ENCODE assay signal across 21 cellular contexts in the genomic region with DNA sequence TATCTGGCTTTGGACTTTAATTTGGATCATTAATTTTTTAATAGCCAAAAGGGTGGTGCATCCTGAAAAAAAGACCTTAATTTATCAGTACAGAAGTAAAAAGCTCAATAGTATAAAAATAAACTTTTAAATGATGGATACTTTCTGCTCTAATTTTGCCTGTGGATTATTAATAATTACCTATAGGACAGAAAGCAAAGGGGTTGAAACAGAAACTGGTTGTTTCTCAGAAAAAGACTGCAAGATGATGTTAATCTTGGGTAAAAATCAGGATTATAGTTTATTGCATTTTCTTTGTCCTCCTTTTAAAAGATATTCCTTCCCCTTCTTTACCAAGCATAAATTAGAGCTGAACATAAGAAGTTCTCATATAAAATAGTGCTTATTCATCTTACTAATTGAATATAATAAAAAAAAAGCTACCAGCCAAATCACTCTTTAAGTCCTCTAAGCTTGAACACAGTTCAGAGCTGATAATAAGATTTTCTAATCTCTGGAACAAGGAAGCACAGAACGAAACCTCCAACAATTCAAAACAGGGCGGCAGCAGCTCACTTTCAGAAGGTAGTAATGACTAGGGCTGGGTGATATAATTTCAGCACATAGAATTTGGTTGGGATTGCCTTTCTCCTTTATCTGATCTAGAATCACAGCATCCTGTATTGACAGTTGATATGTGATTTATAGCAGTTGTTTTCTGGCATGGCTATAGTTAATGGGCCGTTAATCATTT. TPM values are rescaled to one million over a fixed set of nuclear protein-coding genes. Genes with fewer than 3 reads are reported as not detected.
"Had no signal": no experiment of that assay in that cellular context is flagged by ENCODE, and none has a peak within 500 bp of the region (broad histone marks: within the 10 kb centered on the region; RNA-seq: fewer than 3 reads in every experiment).

No MANE protein-coding gene starts in this region.

- H3K4me1 ChIP-seq: neural progenitor cell, psoas muscle had no signal

- H3K27ac ChIP-seq: brain microvascular endothelial cell, dorsolateral prefrontal cortex, hepatocyte, neural progenitor cell, psoas muscle, skin epidermis had no signal

- H3K4me3 ChIP-seq: dorsolateral prefrontal cortex, hepatocyte, neural progenitor cell, psoas muscle, skin epidermis had no signal

- ATAC-seq: activated T-cell treated with anti-CD3 and anti-CD28 coated beads, Interleukin-2, amount 50 U/mL, for 4 hours; left cardiac atrium; naive thymus-derived CD4-positive, alpha-beta T cell; right cardiac atrium; stimulated activated naive CD8-positive, alpha-beta T cell treated with anti-CD3 and anti-CD28 coated beads, Interleukin-15, amount 100 ng/mL, for 72 hours had no signal

- H3K27me3 ChIP-seq: brain microvascular endothelial cell, hepatocyte had no signal

- H3K9me3 ChIP-seq: psoas muscle had no signal

- DNase-seq: activated CD4-positive, alpha-beta T cell treated with anti-CD3 and anti-CD28 coated beads, Interleukin-2, amount 10 ng/mL, durations not matched to agents 7 days and 5 days; activated CD8-positive, alpha-beta memory T cell treated with anti-CD3 and anti-CD28 coated beads, Interleukin-2, amount 50 U/mL, for 4 hours; activated effector memory CD4-positive, alpha-beta T cell treated with Interleukin-2 at 50 U/mL for 16 hours; activated naive CD4-positive, alpha-beta T cell treated with anti-CD3 and anti-CD28 coated beads, Interleukin-2, amount 10 ng/mL, durations not matched to agents 7 days and 5 days; activated T-cell treated with anti-CD3 and anti-CD28 coated beads, Interleukin-2, amount 50 U/mL, for 4 hours; aorta; brain microvascular endothelial cell; central memory CD4-positive, alpha-beta T cell; dorsolateral prefrontal cortex; left cardiac atrium; mesenchymal stem cell; naive thymus-derived CD4-positive, alpha-beta T cell; psoas muscle; right cardiac atrium; stimulated activated CD4-positive, alpha-beta T cell treated with anti-CD3 and anti-CD28 coated beads, Interleukin-15, amount 100 ng/mL, for 24 hours; stimulated activated CD4-positive, alpha-beta T cell treated with anti-CD3 and anti-CD28 coated beads, Interleukin-2, amount 100 ng/mL, for 48 hours; stimulated activated naive CD8-positive, alpha-beta T cell treated with anti-CD3 and anti-CD28 coated beads, Interleukin-15, amount 100 ng/mL, for 72 hours; trophoblast cell had no signal

- H3K36me3 ChIP-seq: brain microvascular endothelial cell, neural progenitor cell had no signal

RNA-seq across cellular contexts. Expression of gene GPR85, which starts 8.1 kb away (rescaled TPM):
- total RNA-seq: activated CD4-positive, alpha-beta T cell treated with anti-CD3 and anti-CD28 coated beads, Interleukin-2, amount 10 ng/mL, durations not matched to agents 7 days and 5 days; activated T-cell treated with anti-CD3 and anti-CD28 coated beads, Interleukin-2, amount 50 U/mL, for 4 hours; naive thymus-derived CD4-positive, alpha-beta T cell had no signal
